In the genomic region with DNA sequence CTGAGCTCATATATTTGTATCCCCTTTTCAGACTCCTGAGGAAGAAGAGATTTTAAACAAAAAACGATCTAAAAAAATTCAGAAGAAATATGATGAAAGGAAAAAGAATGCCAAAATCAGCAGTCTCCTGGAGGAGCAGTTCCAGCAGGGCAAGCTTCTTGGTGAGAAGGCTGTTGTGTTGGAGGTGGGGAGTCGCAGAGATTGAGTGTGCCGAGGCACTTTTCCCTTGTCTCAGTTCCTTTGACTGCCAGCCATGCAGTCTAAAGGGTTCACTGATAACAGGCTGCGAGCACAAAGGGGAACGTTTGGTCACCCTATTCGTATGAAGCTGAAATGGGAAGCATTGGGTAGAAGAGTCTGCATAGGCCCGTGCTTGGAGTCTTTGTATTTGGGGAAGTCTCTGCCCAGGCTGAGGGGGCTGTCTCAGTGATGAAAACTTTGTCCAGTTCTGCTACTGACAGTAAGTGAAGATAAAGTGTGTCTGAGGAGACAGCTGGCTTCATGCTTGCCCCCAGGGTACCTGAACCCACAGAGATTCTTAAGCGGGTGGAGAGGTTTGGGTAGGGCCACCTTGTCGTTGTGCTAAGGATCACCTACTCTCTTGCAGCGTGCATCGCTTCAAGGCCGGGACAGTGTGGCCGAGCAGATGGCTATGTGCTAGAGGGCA, we compare ENCODE assay signal across 1 cellular context.
TF ChIP-seq lines count a peak whose summit lies in the region.

No MANE protein-coding gene starts in this region.

TF ChIP-seq in HepG2, 621 proteins besides CTCF, POLR2A, EP300 and RAD21:
- TF ChIP-seq TARDBP (CRISPR knock-in tag; IDR thresholded peaks at IDR 0.05) = no peak
- no peak for TF ChIP-seq SNAI1 (CRISPR knock-in tag; IDR thresholded peaks at IDR 0.05; ENCODE audit: borderline replicate concordance)
- TF ChIP-seq ZNF749 (CRISPR knock-in tag; IDR thresholded peaks at IDR 0.05; ENCODE audit: borderline replicate concordance) = no peak
- 0 out of 2 replicates have a peak, but pooled peaks have one; percentile 48 for TF ChIP-seq SSRP1 (CRISPR knock-in tag; IDR thresholded peaks at IDR 0.05)
- no peak for TF ChIP-seq ZNF101 (CRISPR knock-in tag; IDR thresholded peaks at IDR 0.05; ENCODE audit: borderline replicate concordance, low read depth)
- 0 out of 2 replicates have a peak, but pooled peaks have one; percentile 4 for TF ChIP-seq ZFX (CRISPR knock-in tag; IDR thresholded peaks at IDR 0.05; ENCODE audit: low read depth)
- TF ChIP-seq HDAC1 (CRISPR knock-in tag; IDR thresholded peaks at IDR 0.05) = no peak
- 0 out of 2 replicates have a peak, but pooled peaks have one; percentile 37 for TF ChIP-seq ZNF354B (CRISPR knock-in tag; IDR thresholded peaks at IDR 0.05)
- 0 out of 2 replicates have a peak, but pooled peaks have one; percentile 19 for TF ChIP-seq POLR2G (IDR thresholded peaks at IDR 0.05; ENCODE audit: low read depth, low read length)
